ENCODE assay signal across 35 cellular contexts in the genomic region with DNA sequence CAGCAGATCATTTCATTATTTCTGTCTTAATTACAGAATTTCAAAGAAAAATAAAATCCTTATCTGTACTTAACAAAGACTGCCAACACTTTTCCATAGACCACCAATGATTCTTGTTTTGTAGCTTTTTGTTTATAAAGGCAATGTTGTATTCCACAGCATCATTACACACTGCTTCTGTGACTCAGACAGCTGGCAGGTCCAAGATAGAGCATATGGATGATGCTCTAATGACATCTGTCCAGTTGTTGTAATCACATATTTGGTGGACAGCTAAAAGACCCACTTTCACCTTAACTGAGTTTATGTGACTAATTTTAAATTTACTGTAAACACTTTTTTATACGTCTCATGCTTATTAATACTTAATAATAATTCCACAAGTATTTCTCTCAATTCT.
DNase-seq lines count a peak whose midpoint lies in the region; ATAC-seq, FAIRE-seq and TF ChIP-seq lines count a peak whose summit lies in the region.
"Had no signal": no experiment of that assay in that cellular context is flagged by ENCODE, and none has a peak within 500 bp of the region (broad histone marks: within the 10 kb centered on the region; RNA-seq: fewer than 3 reads in every experiment).

No MANE protein-coding gene starts in this region.

- TF ChIP-seq CTCF in A549 (IDR thresholded peaks at IDR 0.05) (no peak), coronary artery (IDR thresholded peaks at IDR 0.05) (no peak), mesothelial cell of epicardium (IDR thresholded peaks at IDR 0.05; ENCODE audit: unreplicated experiment) (no peak), Peyer's patch (IDR thresholded peaks at IDR 0.05) (no peak)

- H4K20me1 ChIP-seq in GM23248 (ENCODE audit: insufficient read depth) = no peaks in the 10 kb centered on the region

- H3K27me3 ChIP-seq in GM23248 (replicated peaks; ENCODE audit: insufficient read depth) (no peaks in the 10 kb centered on the region), Peyer's patch (no peaks in the 10 kb centered on the region)
- H3K27me3 ChIP-seq: breast epithelium, foreskin keratinocyte had no signal

- H3F3A ChIP-seq in GM23248 (ENCODE audit: insufficient read depth) = peaks cover 28% of the 10 kb centered on the region

- H3K9me3 Mint-ChIP-seq in mesothelial cell of epicardium = peaks cover 5% of the 10 kb centered on the region
- H3K9me3 Mint-ChIP-seq in stimulated activated effector memory CD8-positive, alpha-beta T cell treated with anti-CD3 and anti-CD28 coated beads, Interleukin-12 subunit alpha, Interleukin-12 subunit beta, amount 100 ng/mL, for 72 hours = no peaks in the 10 kb centered on the region
- H3K9me3 Mint-ChIP-seq: activated CD4-positive, alpha-beta memory T cell treated with anti-CD3 and anti-CD28 coated beads, Interleukin-2, amount 10 ng/mL, durations not matched to agents 7 days and 5 days; activated naive CD4-positive, alpha-beta T cell treated with anti-CD3 and anti-CD28 coated beads, Interleukin-2, amount 50 U/mL, for 24 hours; activated T-helper 17 cell treated with anti-CD3 and anti-CD28 coated beads, Interleukin-2, amount 50 U/mL, for 72 hours; naive thymus-derived CD4-positive, alpha-beta T cell; T-cell had no signal

- DNase-seq in A549 (ENCODE audit: low read depth in 1 of 2, low spot score in 1 of 2) (no peak), GM23248 (peak; percentile 44), coronary artery (ENCODE audit: low spot score) (no peak), mesothelial cell of epicardium (ENCODE audit: low spot score in 2 of 2, unreplicated experiment in 2 of 2) (no peak), NCI-H128 (lab: John Stamatoyannopoulos, UW; ENCODE audit: unreplicated experiment) (no peak), Peyer's patch (no peak), NCI-H1048 (lab: John Stamatoyannopoulos, UW) (no peak)
- no peak for DNase-seq in stimulated activated effector memory CD8-positive, alpha-beta T cell treated with anti-CD3 and anti-CD28 coated beads, Interleukin-12 subunit alpha, Interleukin-12 subunit beta, amount 100 ng/mL, for 72 hours (ENCODE audit: low spot score in 2 of 2)
- DNase-seq: activated CD4-positive, alpha-beta memory T cell treated with anti-CD3 and anti-CD28 coated beads, Interleukin-2, amount 10 ng/mL, durations not matched to agents 7 days and 5 days; activated CD4-positive, CD25-positive, alpha-beta regulatory T cell; activated CD8-positive, alpha-beta memory T cell treated with anti-CD3 and anti-CD28 coated beads, Interleukin-2, amount 50 U/mL, for 48 hours; amygdala; Caco-2; DND-41; effector CD8-positive, alpha-beta T cell; foreskin keratinocyte; GOT3; KG1; left colon; midbrain; naive thymus-derived CD4-positive, alpha-beta T cell; NCI-H1436; NCI-H69; occipital lobe; retina; RPMI8226; small intestine; stimulated activated CD4-positive, alpha-beta T cell treated with anti-CD3 and anti-CD28 coated beads, Interleukin-2, amount 100 ng/mL, for 24 hours; T-cell; trophoblast cell had no signal

- no peaks in the 10 kb centered on the region for H3K79me2 ChIP-seq in GM23248 (ENCODE audit: insufficient read depth)

- peak overlapping the region; percentile 96 for H3K27ac Mint-ChIP-seq in mesothelial cell of epicardium
- no peak overlapping the region for H3K27ac Mint-ChIP-seq in stimulated activated effector memory CD8-positive, alpha-beta T cell treated with anti-CD3 and anti-CD28 coated beads, Interleukin-12 subunit alpha, Interleukin-12 subunit beta, amount 100 ng/mL, for 72 hours
- H3K27ac Mint-ChIP-seq: activated CD4-positive, alpha-beta memory T cell treated with anti-CD3 and anti-CD28 coated beads, Interleukin-2, amount 10 ng/mL, durations not matched to agents 7 days and 5 days; activated naive CD4-positive, alpha-beta T cell treated with anti-CD3 and anti-CD28 coated beads, Interleukin-2, amount 50 U/mL, for 24 hours; activated T-helper 17 cell treated with anti-CD3 and anti-CD28 coated beads, Interleukin-2, amount 50 U/mL, for 72 hours; T-cell had no signal

- POLR2A ChIA-PET in A549 (lab: Yijun Ruan, JAX) = no interaction called here

- H3K27me3 Mint-ChIP-seq in mesothelial cell of epicardium (ENCODE audit: low read depth) = no peaks in the 10 kb centered on the region
- H3K27me3 Mint-ChIP-seq: activated CD4-positive, alpha-beta memory T cell treated with anti-CD3 and anti-CD28 coated beads, Interleukin-2, amount 10 ng/mL, durations not matched to agents 7 days and 5 days; activated naive CD4-positive, alpha-beta T cell treated with anti-CD3 and anti-CD28 coated beads, Interleukin-2, amount 50 U/mL, for 24 hours; activated T-helper 17 cell treated with anti-CD3 and anti-CD28 coated beads, Interleukin-2, amount 50 U/mL, for 72 hours; T-cell had no signal

- no peak overlapping the region for H3K27ac ChIP-seq in A549
- no peak overlapping the region for H3K27ac ChIP-seq in GM23248
- peak overlapping the region; percentile 68 to 73 for H3K27ac ChIP-seq in coronary artery
- peak overlapping the region in 1 of 4 donors; percentile 14 for H3K27ac ChIP-seq in Peyer's patch
- H3K27ac ChIP-seq: C4-2B, foreskin keratinocyte had no signal

- CTCF ChIA-PET in A549 (lab: Yijun Ruan, JAX) = interaction anchor here (0.8 kb wide), 1 partner anchor 16 kb away, joined by 3 read pairs; no protein-coding TSS in a partner anchor

- H2AFZ ChIP-seq in GM23248 = no peak overlapping the region

- H3K9ac ChIP-seq in GM23248 = no peak overlapping the region

- TF ChIP-seq EP300 in A549 (IDR thresholded peaks at IDR 0.05) = no peak

- no peak for TF ChIP-seq RAD21 in A549 (conservative IDR thresholded peaks at IDR 0.05 in 1 of 2, IDR thresholded peaks at IDR 0.05 in 1 of 2)

- in situ Hi-C loops in GM23248 (cut with MboI) = no loop called here

- no peaks in the 10 kb centered on the region for H3K9me2 ChIP-seq in GM23248 (ENCODE audit: insufficient read depth)

- 93% methylated on average over 1 of the region's 1 CpG for WGBS in A549 (ENCODE audit: missing lambda C conversion rate)
- WGBS in GM23248 (ENCODE audit: low coverage in 1 of 2, low lambda C conversion rate in 2 of 2, missing lambda C conversion rate in 2 of 2), 2 experiments = 74 to 75% methylated on average over 1 of the region's 1 CpG

- H3K9me3 ChIP-seq in A549 (no peaks in the 10 kb centered on the region), GM23248 (ENCODE audit: low read depth) (no peaks in the 10 kb centered on the region), Peyer's patch (no peaks in the 10 kb centered on the region)
- H3K9me3 ChIP-seq: breast epithelium, Caco-2 had no signal

- H3K4me3 ChIP-seq in A549 = no peak overlapping the region
- H3K4me3 ChIP-seq in GM23248 = no peak overlapping the region
- no peak overlapping the region for H3K4me3 ChIP-seq in coronary artery
- H3K4me3 ChIP-seq in Peyer's patch = no peak overlapping the region
- H3K4me3 ChIP-seq: breast epithelium had no signal

- peaks cover 85% of the 10 kb centered on the region for H3K4me1 Mint-ChIP-seq in mesothelial cell of epicardium
- H3K4me1 Mint-ChIP-seq in stimulated activated effector memory CD8-positive, alpha-beta T cell treated with anti-CD3 and anti-CD28 coated beads, Interleukin-12 subunit alpha, Interleukin-12 subunit beta, amount 100 ng/mL, for 72 hours = no peaks in the 10 kb centered on the region
- H3K4me1 Mint-ChIP-seq: activated T-helper 17 cell treated with anti-CD3 and anti-CD28 coated beads, Interleukin-2, amount 50 U/mL, for 72 hours had no signal

- H3K4me1 ChIP-seq in A549 (no peaks in the 10 kb centered on the region), GM23248 (ENCODE audit: insufficient read depth) (peaks cover 19% of the 10 kb centered on the region), Peyer's patch (peaks cover 0 to 4% (median 0%) of the 10 kb centered on the region in 4 donors)
- H3K4me1 ChIP-seq: breast epithelium, Caco-2, foreskin keratinocyte had no signal

- H3K36me3 ChIP-seq in GM23248 (ENCODE audit: low read depth) = no peaks in the 10 kb centered on the region
- H3K36me3 ChIP-seq in Peyer's patch = no peaks in the 10 kb centered on the region
- H3K36me3 ChIP-seq: breast epithelium had no signal

- peaks cover 3% of the 10 kb centered on the region for H3K36me3 Mint-ChIP-seq in mesothelial cell of epicardium
- no peaks in the 10 kb centered on the region for H3K36me3 Mint-ChIP-seq in stimulated activated effector memory CD8-positive, alpha-beta T cell treated with anti-CD3 and anti-CD28 coated beads, Interleukin-12 subunit alpha, Interleukin-12 subunit beta, amount 100 ng/mL, for 72 hours
- H3K36me3 Mint-ChIP-seq: activated naive CD4-positive, alpha-beta T cell treated with anti-CD3 and anti-CD28 coated beads, Interleukin-2, amount 50 U/mL, for 24 hours; T-cell had no signal

- no peak overlapping the region for H3K4me3 Mint-ChIP-seq in mesothelial cell of epicardium
- no peak overlapping the region for H3K4me3 Mint-ChIP-seq in stimulated activated effector memory CD8-positive, alpha-beta T cell treated with anti-CD3 and anti-CD28 coated beads, Interleukin-12 subunit alpha, Interleukin-12 subunit beta, amount 100 ng/mL, for 72 hours
- H3K4me3 Mint-ChIP-seq: activated CD4-positive, alpha-beta memory T cell treated with anti-CD3 and anti-CD28 coated beads, Interleukin-2, amount 10 ng/mL, durations not matched to agents 7 days and 5 days; activated naive CD4-positive, alpha-beta T cell treated with anti-CD3 and anti-CD28 coated beads, Interleukin-2, amount 50 U/mL, for 24 hours; activated T-helper 17 cell treated with anti-CD3 and anti-CD28 coated beads, Interleukin-2, amount 50 U/mL, for 72 hours; naive thymus-derived CD4-positive, alpha-beta T cell; T-cell had no signal

- peak; percentile 51 for FAIRE-seq in A549 (lab: Jason Lieb, UNC)
- FAIRE-seq: colon, small intestine had no signal

- H3K4me2 ChIP-seq in A549 (no peak overlapping the region), GM23248 (ENCODE audit: unreplicated experiment) (no peak overlapping the region)

- no peak for ATAC-seq in A549
- ATAC-seq in stimulated activated effector memory CD8-positive, alpha-beta T cell treated with anti-CD3 and anti-CD28 coated beads, Interleukin-12 subunit alpha, Interleukin-12 subunit beta, amount 100 ng/mL, for 72 hours = no peak
- ATAC-seq: activated T-helper 17 cell treated with anti-CD3 and anti-CD28 coated beads, Interleukin-2, amount 50 U/mL, for 72 hours; foreskin keratinocyte; naive thymus-derived CD4-positive, alpha-beta T cell; T-cell had no signal

- TF ChIP-seq POLR2A in A549 (IDR thresholded peaks at IDR 0.05; ENCODE audit: low read length) (no peak), Peyer's patch (IDR thresholded peaks at IDR 0.05) (no peak)

TF ChIP-seq in A549, 52 proteins besides CTCF, POLR2A, EP300 and RAD21 (continues in another document):
- TF ChIP-seq NFE2L2 (conservative IDR thresholded peaks at IDR 0.05; ENCODE audit: low read length) (no peak), FOSB (CRISPR knock-in tag; IDR thresholded peaks at IDR 0.05) (no peak), MAZ (IDR thresholded peaks at IDR 0.05; ENCODE audit: borderline replicate concordance, low read depth, low read length) (no peak)
- TF ChIP-seq, protein P1, sequence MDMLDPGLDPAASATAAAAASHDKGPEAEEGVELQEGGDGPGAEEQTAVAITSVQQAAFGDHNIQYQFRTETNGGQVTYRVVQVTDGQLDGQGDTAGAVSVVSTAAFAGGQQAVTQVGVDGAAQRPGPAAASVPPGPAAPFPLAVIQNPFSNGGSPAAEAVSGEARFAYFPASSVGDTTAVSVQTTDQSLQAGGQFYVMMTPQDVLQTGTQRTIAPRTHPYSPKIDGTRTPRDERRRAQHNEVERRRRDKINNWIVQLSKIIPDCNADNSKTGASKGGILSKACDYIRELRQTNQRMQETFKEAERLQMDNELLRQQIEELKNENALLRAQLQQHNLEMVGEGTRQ (IDR thresholded peaks at IDR 0.05) = no peak

Comparison
In these comparisons a context has a peak if more than half of its experiments do, and no peak if none do; other contexts are left out.
1. H3K27ac ChIP-seq: peak in coronary artery (2 of 2); none in A549 (0 of 2) and GM23248 (single experiment).